Comparison of ENCODE assay signal across 8 cellular contexts in genomic region chr4:40662962-40663604, GRCh38. TPM values are rescaled to one million over a fixed set of nuclear protein-coding genes. Genes with fewer than 3 reads are reported as not detected.
A peak's percentile ranks its signal among the peaks of the same experiment; 100 is the strongest.
DNase-seq lines count a peak whose midpoint lies in the region; ATAC-seq, FAIRE-seq and TF ChIP-seq lines count a peak whose summit lies in the region.

No MANE protein-coding gene starts in this region.

- TF ChIP-seq CTCF in WERI-Rb-1 (IDR thresholded peaks at IDR 0.05; ENCODE audit: low read depth, low read length) = no peak
- no peak for TF ChIP-seq CTCF in psoas muscle (IDR thresholded peaks at IDR 0.05)

- in situ Hi-C loops in Caki2 (cut with HindIII; ENCODE audit: low pct_unique_long_range_greater_than_20kb, low sequenced_read_pairs) = no loop called here

- no peaks in the 10 kb centered on the region for H3K4me1 ChIP-seq in psoas muscle
- H3K4me1 ChIP-seq in small intestine (ENCODE audit: control insufficient read depth in 2 of 2, insufficient read depth in 1 of 2, low read depth in 1 of 2, low read length in 1 of 2) = no peaks in the 10 kb centered on the region

- H3K27ac ChIP-seq in WERI-Rb-1 = no peak overlapping the region
- no peak overlapping the region for H3K27ac ChIP-seq in psoas muscle
- no peak overlapping the region for H3K27ac ChIP-seq in small intestine (ENCODE audit: low read depth in 1 of 2, low read length in 1 of 2)

- FAIRE-seq in small intestine (lab: Jason Lieb, UNC) = no peak

- H3K4me3 ChIP-seq in WERI-Rb-1 (ENCODE audit: low read depth, low read length) (no peak overlapping the region), psoas muscle (no peak overlapping the region), small intestine (ENCODE audit: low read depth in 1 of 2, low read length in 2 of 2) (no peak overlapping the region)

- intact Hi-C loops in psoas muscle (cut with DNase I) = no loop called here

- H3K36me3 ChIP-seq in WERI-Rb-1 = no peaks in the 10 kb centered on the region
- H3K36me3 ChIP-seq in psoas muscle (ENCODE audit: insufficient read depth in 1 of 2, low read depth in 1 of 2) = no peaks in the 10 kb centered on the region
- H3K36me3 ChIP-seq in small intestine (ENCODE audit: control insufficient read depth in 2 of 2, insufficient read depth in 2 of 2, low read length in 2 of 2) = no peaks in the 10 kb centered on the region

- ATAC-seq in GM19372 (IDR thresholded peaks at IDR 0.05; ENCODE audit: low read depth, unreplicated experiment) (peak; percentile 68), HG03520 (IDR thresholded peaks at IDR 0.05; ENCODE audit: unreplicated experiment) (peak; percentile 65), psoas muscle (no peak)

- WGBS in psoas muscle, 3 donors = 31 to 32% (median 32%) methylated on average over 10 of the region's 10 CpGs
- WGBS in small intestine, 3 donors = 30 to 39% (median 37%) methylated on average over 10 of the region's 10 CpGs

- DNase-seq in Caki2 (ENCODE audit: low read depth) (peak; percentile 88), SHP77 treated with DMSO at 0.1 percent for 48 hours (lab: John Stamatoyannopoulos, UW) (peak; percentile 59), iris pigment epithelial cell (ENCODE audit: low read depth) (peak; percentile 85), WERI-Rb-1 (no peak), psoas muscle (no peak), small intestine (no peak)

- H3K27me3 ChIP-seq in WERI-Rb-1 (ENCODE audit: insufficient read depth, low read depth, severe bottlenecking) (no peaks in the 10 kb centered on the region), psoas muscle (ENCODE audit: insufficient read depth in 3 of 3, low read length in 2 of 3) (no peaks in the 10 kb centered on the region), small intestine (ENCODE audit: control insufficient read depth in 2 of 2, insufficient read depth in 2 of 2, low read length in 2 of 2) (no peaks in the 10 kb centered on the region)

- H3K9me3 ChIP-seq in WERI-Rb-1 (ENCODE audit: severe bottlenecking) (no peaks in the 10 kb centered on the region), psoas muscle (no peaks in the 10 kb centered on the region), small intestine (ENCODE audit: control insufficient read depth, low read depth) (no peaks in the 10 kb centered on the region)

RNA-seq across cellular contexts. Expression of gene RBM47, which starts 33.4 kb away (rescaled TPM):
- 45.5 and 54.3 TPM in 2 replicates for total RNA-seq in Caki2 (2014; rRNA removed; shearing (Covaris generic); ENCODE audit: low replicate concordance)
- total RNA-seq in psoas muscle = 1 to 10 TPM; 1.2 to 2.3 (median 2.1) TPM
- under 1 TPM; 0.17 to 0.31 (median 0.30) TPM for polyA plus RNA-seq in psoas muscle
- polyA plus RNA-seq in small intestine = 100 to 1,000 TPM in 1 of 3 donors, 10 to 100 TPM in 2; 49.5 to 111 (median 100.0) TPM

Comparison
In these comparisons a context has a peak if more than half of its experiments do, and no peak if none do; other contexts are left out.
1. DNase-seq: peak in Caki2 (single experiment), SHP77 treated with DMSO at 0.1 percent for 48 hours (single experiment) and iris pigment epithelial cell (single experiment); none in WERI-Rb-1 (single experiment), psoas muscle (0 of 2) and small intestine (single experiment).
2. ATAC-seq: peak in GM19372 (single experiment) and HG03520 (single experiment); none in psoas muscle (0 of 4).
3. RNA of gene RBM47, which starts 33.4 kb away (total RNA-seq): 45.5 to 54.3 TPM in Caki2; 1.2 to 2.3 TPM in psoas muscle; every median in the first group is over 10 times any median in the second.